Comparison of ENCODE assay signal across 22 cellular contexts in genomic region chr18:73249030-73249429, GRCh38.
A peak's percentile ranks its signal among the peaks of the same experiment; 100 is the strongest.
DNase-seq lines count a peak whose midpoint lies in the region; ATAC-seq and TF ChIP-seq lines count a peak whose summit lies in the region.
"Had no signal": no experiment of that assay in that cellular context is flagged by ENCODE, and none has a peak within 500 bp of the region (broad histone marks: within the 10 kb centered on the region; RNA-seq: fewer than 3 reads in every experiment).

No MANE protein-coding gene starts in this region.

- H3K4me2 ChIP-seq in neuronal stem cell (ENCODE audit: insufficient read depth, low read length, poor library complexity, severe bottlenecking): no peak overlapping the region
- H3K4me2 ChIP-seq: A549; BLaER1 treated with 17β-estradiol and CSF1 and Interleukin-3, amounts not matched to agents 10 nM and 100 nM had no signal

- H3K27ac ChIP-seq in C4-2B (0 out of 2 replicates have a peak overlapping the region, but pooled peaks have one; percentile 39), neuronal stem cell (replicated peaks; ENCODE audit: low read length) (no peak overlapping the region), ascending aorta (no peak overlapping the region)
- H3K27ac ChIP-seq: A549; BLaER1 treated with 17β-estradiol and CSF1 and Interleukin-3, amounts not matched to agents 10 nM and 100 nM had no signal

- H3K9me3 Mint-ChIP-seq in HFFc6: no peaks in the 10 kb centered on the region

- H3K4me1 ChIP-seq in neuronal stem cell (ENCODE audit: control insufficient read depth in 2 of 2, insufficient read depth in 1 of 2, low read depth in 1 of 2, low read length in 2 of 2): peaks cover 0 to 2% of the 10 kb centered on the region in 2 donors
- H3K4me1 ChIP-seq in ascending aorta: no peaks in the 10 kb centered on the region
- H3K4me1 ChIP-seq: A549, BE2C had no signal

- H2AFZ ChIP-seq in neuronal stem cell (ENCODE audit: low read length): no peak overlapping the region

- DNase-seq in HFFc6 (no peak), fibroblast of the aortic adventitia (ENCODE audit: low read depth) (peak; percentile 15), neuronal stem cell (ENCODE audit: low spot score) (no peak), ascending aorta (ENCODE audit: low spot score in 2 of 2) (no peak), inferior parietal cortex (ENCODE audit: extremely low spot score) (no peak), left ventricle myocardium superior (no peak)
- DNase-seq: 8988T; ACHN; AML-193; BE2C; Calu3; CD4-positive, alpha-beta memory T cell; COR-L47; DMS53; DMS79 treated with DMSO at 0.1 percent for 48 hours; GF-D8; GOT3; H7; HCEC 1CT had no signal

- intact Hi-C loops in ascending aorta (cut with DNase I) (no loop called here), left ventricle myocardium superior (cut with micrococcal nuclease) (no loop called here)

- H3K36me3 ChIP-seq in neuronal stem cell (replicated peaks in 1 of 2; ENCODE audit: control insufficient read depth in 2 of 2, insufficient read depth in 2 of 2, low read length in 2 of 2) (no peaks in the 10 kb centered on the region), ascending aorta (no peaks in the 10 kb centered on the region)
- H3K36me3 ChIP-seq: BE2C; BLaER1 treated with 17β-estradiol and CSF1 and Interleukin-3, amounts not matched to agents 10 nM and 100 nM had no signal

- H3K9me3 ChIP-seq in neuronal stem cell (replicated peaks in 1 of 2; ENCODE audit: control insufficient read depth in 2 of 2, insufficient read depth in 1 of 2, low read depth in 1 of 2, low read length in 2 of 2) (no peaks in the 10 kb centered on the region), ascending aorta (no peaks in the 10 kb centered on the region)
- H3K9me3 ChIP-seq: BE2C; BLaER1 treated with 17β-estradiol and CSF1 and Interleukin-3, amounts not matched to agents 10 nM and 100 nM had no signal

- no peak overlapping the region for H4K91ac ChIP-seq in neuronal stem cell (ENCODE audit: low read depth, low read length, poor library complexity)

- no peak overlapping the region for H3K23ac ChIP-seq in neuronal stem cell (ENCODE audit: low read depth, low read length, poor library complexity)

- H2BK15ac ChIP-seq in neuronal stem cell (ENCODE audit: low read length): no peak overlapping the region

- H3K18ac ChIP-seq in neuronal stem cell (ENCODE audit: low read length): peak overlapping the region; percentile 57

- H3K4me3 Mint-ChIP-seq in HFFc6: peak overlapping the region; percentile 16; the same call in 1 of the 2 replicates
- H3K4me3 Mint-ChIP-seq: CD4-positive, alpha-beta memory T cell had no signal

- H3K79me1 ChIP-seq in neuronal stem cell (ENCODE audit: low read depth, low read length): no peaks in the 10 kb centered on the region

- H3K4me1 Mint-ChIP-seq in HFFc6 (ENCODE audit: low read depth): peaks cover 10% of the 10 kb centered on the region; the same call in 1 of the 2 replicates
- H3K4me1 Mint-ChIP-seq: CD4-positive, alpha-beta memory T cell had no signal

- WGBS in neuronal stem cell (ENCODE audit: extremely low coverage in 2 of 2, insufficient read length in 2 of 2, insufficient replicate concordance in 1 of 2), 2 donors: no CpG with 5 or more reads among the region's 7 CpGs

- no peaks in the 10 kb centered on the region for H3K36me3 Mint-ChIP-seq in HFFc6 (ENCODE audit: low read depth)

- H3K4me3 ChIP-seq in fibroblast of the aortic adventitia (ENCODE audit: low read depth, low read length) (no peak overlapping the region), neuronal stem cell (ENCODE audit: low read length in 2 of 2) (no peak overlapping the region), ascending aorta (no peak overlapping the region)
- H3K4me3 ChIP-seq: A549; BLaER1 treated with 17β-estradiol and CSF1 and Interleukin-3, amounts not matched to agents 10 nM and 100 nM had no signal

- H2BK12ac ChIP-seq in neuronal stem cell (ENCODE audit: low read length): no peak overlapping the region

- H3K27me3 ChIP-seq in neuronal stem cell (ENCODE audit: control insufficient read depth in 3 of 3, insufficient read depth in 3 of 3, low read depth in 1 of 3, low read length in 3 of 3) (no peaks in the 10 kb centered on the region), ascending aorta (no peaks in the 10 kb centered on the region)
- H3K27me3 ChIP-seq: BE2C; BLaER1 treated with 17β-estradiol and CSF1 and Interleukin-3, amounts not matched to agents 10 nM and 100 nM had no signal

- ATAC-seq in left ventricle myocardium superior: no peak
- ATAC-seq: A549 had no signal

- H3K9ac ChIP-seq in neuronal stem cell (ENCODE audit: low read depth, low read length, poor library complexity): no peak overlapping the region
- H3K9ac ChIP-seq: BLaER1 treated with 17β-estradiol and CSF1 and Interleukin-3, amounts not matched to agents 10 nM and 100 nM had no signal

- peak overlapping the region; percentile 82 for H4K8ac ChIP-seq in neuronal stem cell (ENCODE audit: low read depth, low read length)

- no peak overlapping the region for H3K4ac ChIP-seq in neuronal stem cell (ENCODE audit: low read length)

- H2BK120ac ChIP-seq in neuronal stem cell (ENCODE audit: low read depth, low read length): no peak overlapping the region

- H2BK5ac ChIP-seq in neuronal stem cell (ENCODE audit: low read length): no peak overlapping the region

- H3K27ac Mint-ChIP-seq in HFFc6: no peak overlapping the region; the same call in 1 of the 2 replicates
- H3K27ac Mint-ChIP-seq: CD4-positive, alpha-beta memory T cell had no signal

- H3K27me3 Mint-ChIP-seq in HFFc6 (ENCODE audit: insufficient read depth): no peaks in the 10 kb centered on the region
- H3K27me3 Mint-ChIP-seq: CD4-positive, alpha-beta memory T cell had no signal

- peak overlapping the region; percentile 38 for H3K14ac ChIP-seq in neuronal stem cell (ENCODE audit: low read length)

- TF ChIP-seq CTCF in C4-2B (conservative IDR thresholded peaks at IDR 0.05) (no peak), HFFc6 (IDR thresholded peaks at IDR 0.05) (no peak), fibroblast of the aortic adventitia (IDR thresholded peaks at IDR 0.05; ENCODE audit: insufficient read depth, low read length) (no peak), ascending aorta (IDR thresholded peaks at IDR 0.05) (no peak)

- H2AK5ac ChIP-seq in neuronal stem cell (ENCODE audit: low read depth, low read length): no peak overlapping the region
